In the genomic region with DNA sequence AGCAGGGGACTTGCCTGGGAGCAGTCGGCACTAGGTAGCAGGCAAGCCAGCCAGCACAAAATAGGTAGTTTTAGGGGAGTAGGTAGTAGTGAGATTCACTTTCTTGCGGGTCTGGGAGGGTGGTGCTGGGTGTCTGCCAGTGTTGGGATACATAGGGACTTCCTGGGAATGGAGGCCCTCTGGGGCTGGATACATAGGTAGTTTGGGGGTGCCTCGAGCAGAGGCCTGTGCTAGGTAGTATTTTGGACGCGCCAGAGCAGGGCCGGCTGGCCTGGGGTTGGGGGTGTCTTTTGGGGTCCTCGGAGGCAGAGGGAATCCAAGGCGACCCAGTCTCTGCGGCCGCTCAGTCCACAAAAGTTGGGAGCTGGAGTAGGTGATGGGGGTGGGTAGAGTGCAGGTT, we compare ENCODE assay signal across 13 cellular contexts. TPM values are rescaled to one million over a fixed set of nuclear protein-coding genes. Genes with fewer than 3 reads are reported as not detected.
A peak's percentile ranks its signal among the peaks of the same experiment; 100 is the strongest.
DNase-seq lines count a peak whose midpoint lies in the region; ATAC-seq and TF ChIP-seq lines count a peak whose summit lies in the region.
"Had no signal": no experiment of that assay in that cellular context is flagged by ENCODE, and none has a peak within 500 bp of the region (broad histone marks: within the 10 kb centered on the region; RNA-seq: fewer than 3 reads in every experiment).

No MANE protein-coding gene starts in this region.

- TF ChIP-seq POLR2A in erythroblast (IDR thresholded peaks at IDR 0.05; ENCODE audit: low read length), result no peak

- CTCF ChIA-PET in CD4-positive, alpha-beta T cell (lab: Charles Lee), result no interaction called here
- CTCF ChIA-PET in Calu3 (lab: Charles Lee), result no interaction called here

- peak overlapping the region; percentile 71 for H3K27ac Mint-ChIP-seq in CD4-positive, alpha-beta T cell
- peak overlapping the region; percentile 96 to 98 (median 97) for H3K27ac Mint-ChIP-seq in IgD-negative memory B cell
- H3K27ac Mint-ChIP-seq in dendritic cell treated with granulocyte-macrophage colony-stimulating factor and Interleukin-4, amounts not matched to agents 40 ng/mL and 50 ng/mL, for 4 days, result no peak overlapping the region
- peak overlapping the region; percentile 97 to 100 (median 99) for H3K27ac Mint-ChIP-seq in nephron
- no peak overlapping the region for H3K27ac Mint-ChIP-seq in Calu3 (ENCODE audit: unreplicated experiment)

- no peaks in the 10 kb centered on the region for H3K36me3 Mint-ChIP-seq in CD4-positive, alpha-beta T cell (ENCODE audit: low read depth)
- H3K36me3 Mint-ChIP-seq in IgD-negative memory B cell, result no peaks in the 10 kb centered on the region
- H3K36me3 Mint-ChIP-seq in dendritic cell treated with granulocyte-macrophage colony-stimulating factor and Interleukin-4, amounts not matched to agents 40 ng/mL and 50 ng/mL, for 4 days (ENCODE audit: low read depth), result no peaks in the 10 kb centered on the region
- H3K36me3 Mint-ChIP-seq in nephron (ENCODE audit: low read depth), result peaks cover 34% of the 10 kb centered on the region
- H3K36me3 Mint-ChIP-seq in Calu3 (ENCODE audit: insufficient read depth, unreplicated experiment), result peaks cover 24% of the 10 kb centered on the region

- H3K4me3 Mint-ChIP-seq in CD4-positive, alpha-beta T cell, result peak overlapping the region; percentile 8
- peak overlapping the region in 3 of 4 donors; percentile 28 to 89 (median 56) for H3K4me3 Mint-ChIP-seq in IgD-negative memory B cell
- peak overlapping the region; percentile 71 for H3K4me3 Mint-ChIP-seq in dendritic cell treated with granulocyte-macrophage colony-stimulating factor and Interleukin-4, amounts not matched to agents 40 ng/mL and 50 ng/mL, for 4 days
- H3K4me3 Mint-ChIP-seq in nephron, result peak overlapping the region; percentile 95 to 98 (median 96)
- no peak overlapping the region for H3K4me3 Mint-ChIP-seq in Calu3 (ENCODE audit: low read depth, unreplicated experiment)

- peaks cover 71% of the 10 kb centered on the region for H3K4me1 Mint-ChIP-seq in CD4-positive, alpha-beta T cell (ENCODE audit: low read depth)
- H3K4me1 Mint-ChIP-seq in IgD-negative memory B cell (peaks cover 16 to 44% (median 17%) of the 10 kb centered on the region in 3 donors), nephron (peaks cover 49% of the 10 kb centered on the region), Calu3 (ENCODE audit: low read depth, unreplicated experiment) (peaks cover 11% of the 10 kb centered on the region)
- peaks cover 66% of the 10 kb centered on the region for H3K4me1 Mint-ChIP-seq in dendritic cell treated with granulocyte-macrophage colony-stimulating factor and Interleukin-4, amounts not matched to agents 40 ng/mL and 50 ng/mL, for 4 days (ENCODE audit: low read depth)

- H3K27ac ChIP-seq in CD4-positive, alpha-beta T cell (ENCODE audit: low read depth, low read length), result no peak overlapping the region
- H3K27ac ChIP-seq: WERI-Rb-1 had no signal

- POLR2A ChIA-PET in CD4-positive, alpha-beta T cell (lab: Charles Lee), result no interaction called here

- BruUV-seq in Calu3 (replicated peaks; lab: Mats Ljungman, UMichigan), result no TSS peak

- TF ChIP-seq CTCF in CD4-positive, alpha-beta T cell (IDR thresholded peaks at IDR 0.05), result no peak
- TF ChIP-seq CTCF in nephron (IDR thresholded peaks at IDR 0.05; ENCODE audit: unreplicated experiment in 3 of 3) (no peak), Calu3 (IDR thresholded peaks at IDR 0.05; ENCODE audit: unreplicated experiment) (no peak)

- ATAC-seq in CD4-positive, alpha-beta T cell (ENCODE audit: poor library complexity), result no peak

- peaks cover 100% of the 10 kb centered on the region for H3K27me3 Mint-ChIP-seq in CD4-positive, alpha-beta T cell
- H3K27me3 Mint-ChIP-seq in IgD-negative memory B cell (peaks cover 70% of the 10 kb centered on the region), nephron (ENCODE audit: low read depth) (peaks cover 4% of the 10 kb centered on the region), Calu3 (ENCODE audit: unreplicated experiment) (peaks cover 36% of the 10 kb centered on the region)
- peaks cover 99% of the 10 kb centered on the region for H3K27me3 Mint-ChIP-seq in dendritic cell treated with granulocyte-macrophage colony-stimulating factor and Interleukin-4, amounts not matched to agents 40 ng/mL and 50 ng/mL, for 4 days

- DNase-seq in CD4-positive, alpha-beta T cell, result peak in 1 of 10 experiments; percentile 31
- DNase-seq in NCI-H446 treated with DMSO at 0.1 percent for 48 hours (lab: John Stamatoyannopoulos, UW) (no peak), Calu3 (no peak), erythroblast (lab: John Stamatoyannopoulos, UW) (no peak), NCI-H2171 treated with DMSO at 0.1 percent for 48 hours (lab: John Stamatoyannopoulos, UW) (no peak)
- DNase-seq: activated gamma-delta T cell treated with Interleukin-2 at 50 U/mL for 16 hours, HCEC 1CT, SIG-M5 had no signal

- no peaks in the 10 kb centered on the region for H3K9me3 Mint-ChIP-seq in CD4-positive, alpha-beta T cell
- H3K9me3 Mint-ChIP-seq in IgD-negative memory B cell, result peaks cover 0 to 17% (median 1%) of the 10 kb centered on the region in 3 donors
- no peaks in the 10 kb centered on the region for H3K9me3 Mint-ChIP-seq in dendritic cell treated with granulocyte-macrophage colony-stimulating factor and Interleukin-4, amounts not matched to agents 40 ng/mL and 50 ng/mL, for 4 days
- H3K9me3 Mint-ChIP-seq in nephron, result no peaks in the 10 kb centered on the region
- no peaks in the 10 kb centered on the region for H3K9me3 Mint-ChIP-seq in Calu3 (ENCODE audit: low read depth, unreplicated experiment)

- H3K27me3 ChIP-seq in CD4-positive, alpha-beta T cell (ENCODE audit: control insufficient read depth, insufficient read depth, low read length), result peaks cover 97% of the 10 kb centered on the region

- intact Hi-C loops in CD4-positive, alpha-beta T cell (cut with DNase I, micrococcal nuclease), result loop anchor here (5.0 kb wide), 2 partner anchors 33 to 43 kb away; partner anchors contain the start of gene HOXA11 (in 1 of the 2)
- intact Hi-C loops in dendritic cell treated with granulocyte-macrophage colony-stimulating factor and Interleukin-4, amounts not matched to agents 40 ng/mL and 50 ng/mL, for 4 days (cut with micrococcal nuclease), result loop anchor here (10.0 kb wide), 1 partner anchor 60 kb away; the partner anchor contains the start of gene HOXA1
- intact Hi-C loops in Calu3 (cut with micrococcal nuclease; ENCODE audit: unreplicated experiment), result loop anchor here (5.0 kb wide), 1 partner anchor 1262 kb away; no protein-coding TSS in a partner anchor

- no peaks in the 10 kb centered on the region for H3K9me3 ChIP-seq in CD4-positive, alpha-beta T cell (ENCODE audit: control insufficient read depth, low read length)

RNA-seq across cellular contexts. Expression of gene HOXA3, which starts 2.0 kb away (rescaled TPM):
- total RNA-seq in CD4-positive, alpha-beta T cell, result not detected
- not detected for polyA plus RNA-seq in IgD-negative memory B cell
- total RNA-seq in Calu3 (2022), result 15.9 and 20.9 TPM in 2 replicates

RNA-seq across cellular contexts. Expression of gene HOXA7, which starts 2.1 kb away (rescaled TPM):
- not detected for total RNA-seq in CD4-positive, alpha-beta T cell
- polyA plus RNA-seq in IgD-negative memory B cell, result 1.0 TPM
- total RNA-seq in Calu3 (2022), result not detected in 2 replicates

RNA-seq across cellular contexts. Expression of gene HOXA6, which starts 6.8 kb away (rescaled TPM):
- total RNA-seq in CD4-positive, alpha-beta T cell, result not detected
- 0.39 TPM for polyA plus RNA-seq in IgD-negative memory B cell
- 11.4 and 12.4 TPM in 2 replicates for total RNA-seq in Calu3 (2022)
- total RNA-seq: mononuclear cell had no signal

RNA-seq across cellular contexts. Expression of gene HOXA5, which starts 10.9 kb away (rescaled TPM):
- not detected for total RNA-seq in CD4-positive, alpha-beta T cell
- polyA plus RNA-seq in IgD-negative memory B cell, result not detected
- 8.3 and 10.6 TPM in 2 replicates for total RNA-seq in Calu3 (2022)

RNA-seq across cellular contexts. Expression of gene HOXA9, which starts 11.0 kb away (rescaled TPM):
- total RNA-seq in CD4-positive, alpha-beta T cell, result not detected
- 0.20 TPM for polyA plus RNA-seq in IgD-negative memory B cell
- 1.7 and 2.5 TPM in 2 replicates for total RNA-seq in Calu3 (2022)

Comparison
In these comparisons a context has a peak if more than half of its experiments do, and no peak if none do; other contexts are left out.
1. H3K27ac Mint-ChIP-seq: peak in CD4-positive, alpha-beta T cell (single experiment), IgD-negative memory B cell (3 of 3) and nephron (3 of 3); none in dendritic cell treated with granulocyte-macrophage colony-stimulating factor and Interleukin-4, amounts not matched to agents 40 ng/mL and 50 ng/mL, for 4 days (single experiment) and Calu3 (single experiment).
2. RNA of gene HOXA3, which starts 2.0 kb away (total RNA-seq): 15.9 to 20.9 TPM in Calu3; not detected in CD4-positive, alpha-beta T cell; every median in the first group is over 10 times any median in the second.
3. RNA of gene HOXA6, which starts 6.8 kb away (total RNA-seq): 11.4 to 12.4 TPM in Calu3; not detected in CD4-positive, alpha-beta T cell; every median in the first group is over 10 times any median in the second.